13 cellular contexts compared by ENCODE assay signal in genomic region chr4:54660145-54660535, GRCh38. TPM values are rescaled to one million over a fixed set of nuclear protein-coding genes. Genes with fewer than 3 reads are reported as not detected.
A peak's percentile ranks its signal among the peaks of the same experiment; 100 is the strongest.
DNase-seq lines count a peak whose midpoint lies in the region; ATAC-seq, FAIRE-seq and TF ChIP-seq lines count a peak whose summit lies in the region.
"Had no signal": no experiment of that assay in that cellular context is flagged by ENCODE, and none has a peak within 500 bp of the region (broad histone marks: within the 10 kb centered on the region; RNA-seq: fewer than 3 reads in every experiment).

No MANE protein-coding gene starts in this region.

- TF ChIP-seq CTCF in left ventricle myocardium inferior (IDR thresholded peaks at IDR 0.05; ENCODE audit: borderline replicate concordance) (no peak), astrocyte (IDR thresholded peaks at IDR 0.05; ENCODE audit: insufficient read depth, low read depth, low read length) (no peak), type B pancreatic cell (conservative IDR thresholded peaks at IDR 0.05) (no peak)

- H3K4me3 ChIP-seq in left ventricle myocardium inferior (peak overlapping the region; percentile 71), astrocyte (ENCODE audit: insufficient read depth, low read depth, low read length) (no peak overlapping the region), iPS-20b (ENCODE audit: low read length) (peak overlapping the region; percentile 87)

- no peak overlapping the region for H3K27ac Mint-ChIP-seq in astrocyte (ENCODE audit: unreplicated experiment)
- no peak overlapping the region for H3K27ac Mint-ChIP-seq in type B pancreatic cell
- H3K27ac Mint-ChIP-seq: stimulated activated effector memory CD8-positive, alpha-beta T cell treated with anti-CD3 and anti-CD28 coated beads, Interleukin-12 subunit alpha, Interleukin-12 subunit beta, amount 100 ng/mL, for 72 hours had no signal

- H3K4me1 Mint-ChIP-seq in astrocyte (ENCODE audit: low read depth, unreplicated experiment) (peaks cover 21% of the 10 kb centered on the region), type B pancreatic cell (ENCODE audit: unreplicated experiment) (peaks cover 20% of the 10 kb centered on the region)

- peak overlapping the region; percentile 94 for H3K4me2 ChIP-seq in astrocyte (ENCODE audit: low read length)

- H3K27ac ChIP-seq in left ventricle myocardium inferior (replicated peaks) (no peak overlapping the region), astrocyte (ENCODE audit: low read depth, low read length) (no peak overlapping the region), iPS-20b (ENCODE audit: low read length) (no peak overlapping the region)

- FAIRE-seq in astrocyte (lab: Jason Lieb, UNC) (no peak), RCC 7860 (lab: Jason Lieb, UNC) (no peak)
- FAIRE-seq: GM18507 had no signal

- no peaks in the 10 kb centered on the region for H3K36me3 ChIP-seq in left ventricle myocardium inferior
- H3K36me3 ChIP-seq in astrocyte (ENCODE audit: insufficient read depth, low read length) = no peaks in the 10 kb centered on the region
- H3K36me3 ChIP-seq in iPS-20b (ENCODE audit: insufficient read depth, low read depth, low read length) = no peaks in the 10 kb centered on the region

- no peak for ATAC-seq in left cardiac atrium
- ATAC-seq: stimulated activated effector memory CD8-positive, alpha-beta T cell treated with anti-CD3 and anti-CD28 coated beads, Interleukin-12 subunit alpha, Interleukin-12 subunit beta, amount 100 ng/mL, for 72 hours had no signal

- H3K9ac ChIP-seq in astrocyte (ENCODE audit: low read length) = no peak overlapping the region
- H3K9ac ChIP-seq in iPS-20b (ENCODE audit: low read depth, low read length) = no peak overlapping the region; the same call in 1 of the 2 replicates

- H3K9me3 ChIP-seq in left ventricle myocardium inferior (replicated peaks) = no peaks in the 10 kb centered on the region
- H3K9me3 ChIP-seq in astrocyte (ENCODE audit: insufficient read depth, low read depth, low read length) = no peaks in the 10 kb centered on the region
- no peaks in the 10 kb centered on the region for H3K9me3 ChIP-seq in iPS-20b (ENCODE audit: insufficient read depth, low read depth, low read length)

- peaks cover 10% of the 10 kb centered on the region for H3K79me2 ChIP-seq in astrocyte (ENCODE audit: insufficient read depth, low read length)

- peaks cover 49% of the 10 kb centered on the region for H3K27me3 ChIP-seq in left ventricle myocardium inferior (ENCODE audit: low read depth)
- H3K27me3 ChIP-seq in astrocyte (ENCODE audit: insufficient read depth, low read length) = peaks cover 14% of the 10 kb centered on the region
- H3K27me3 ChIP-seq in iPS-20b (ENCODE audit: insufficient read depth, low read length) = peaks cover 63% of the 10 kb centered on the region

- no peak overlapping the region for H2AFZ ChIP-seq in astrocyte (ENCODE audit: low read depth, low read length)

- H3K4me1 ChIP-seq in left ventricle myocardium inferior = peaks cover 40% of the 10 kb centered on the region
- H3K4me1 ChIP-seq in astrocyte (ENCODE audit: insufficient read depth, low read length) = peaks cover 29% of the 10 kb centered on the region
- peaks cover 20% of the 10 kb centered on the region; the same call in 1 of the 2 replicates for H3K4me1 ChIP-seq in iPS-20b (ENCODE audit: insufficient read depth, low read length)

- peaks cover 20% of the 10 kb centered on the region for H3K27me3 Mint-ChIP-seq in astrocyte (ENCODE audit: low read depth, unreplicated experiment)
- peaks cover 64% of the 10 kb centered on the region for H3K27me3 Mint-ChIP-seq in type B pancreatic cell

- H3K4me3 Mint-ChIP-seq in astrocyte (ENCODE audit: unreplicated experiment) (peak overlapping the region; percentile 88), type B pancreatic cell (peak overlapping the region; percentile 89)

- H3K36me3 Mint-ChIP-seq in astrocyte (ENCODE audit: low read depth, unreplicated experiment) (no peaks in the 10 kb centered on the region), type B pancreatic cell (no peaks in the 10 kb centered on the region)
- H3K36me3 Mint-ChIP-seq: stimulated activated effector memory CD8-positive, alpha-beta T cell treated with anti-CD3 and anti-CD28 coated beads, Interleukin-12 subunit alpha, Interleukin-12 subunit beta, amount 100 ng/mL, for 72 hours had no signal

- H3K9me3 Mint-ChIP-seq in astrocyte (ENCODE audit: unreplicated experiment) = no peaks in the 10 kb centered on the region
- H3K9me3 Mint-ChIP-seq in type B pancreatic cell = no peaks in the 10 kb centered on the region
- H3K9me3 Mint-ChIP-seq: stimulated activated effector memory CD8-positive, alpha-beta T cell treated with anti-CD3 and anti-CD28 coated beads, Interleukin-12 subunit alpha, Interleukin-12 subunit beta, amount 100 ng/mL, for 72 hours had no signal

- DNase-seq in left ventricle myocardium inferior (no peak), left cardiac atrium (no peak), astrocyte (ENCODE audit: low read depth) (no peak), type B pancreatic cell (ENCODE audit: extremely low spot score, unreplicated experiment) (no peak), RCC 7860 (ENCODE audit: low spot score) (no peak), C1 segment of cervical spinal cord (lab: John Stamatoyannopoulos, UW) (no peak)
- DNase-seq in stimulated activated naive CD4-positive, alpha-beta T cell treated with Interleukin-2 at 50 U/mL for 16 hours (lab: John Stamatoyannopoulos, UW) = no peak
- DNase-seq: activated CD4-positive, CD25-positive, alpha-beta regulatory T cell treated with anti-CD3 and anti-CD28 coated beads, Interleukin-2, amount 50 U/mL, for 72 hours; activated gamma-delta T cell; stimulated activated CD4-positive, alpha-beta T cell treated with anti-CD3 and anti-CD28 coated beads, Interleukin-2, amount 100 ng/mL, for 48 hours had no signal

- intact Hi-C loops in left ventricle myocardium inferior (cut with micrococcal nuclease) (no loop called here), left cardiac atrium (cut with DNase I) (no loop called here)

- no peaks in the 10 kb centered on the region for H4K20me1 ChIP-seq in astrocyte (ENCODE audit: insufficient read depth, low read length)

RNA-seq across cellular contexts. Expression of gene KIT, which starts 2.4 kb away (rescaled TPM):
- total RNA-seq in left ventricle myocardium inferior = 1.2 TPM
- 1 to 10 TPM; 2.3 to 3.4 TPM for total RNA-seq in left cardiac atrium
- 5.3 and 8.1 TPM in 2 replicates for total RNA-seq in astrocyte
- total RNA-seq in type B pancreatic cell (ENCODE audit: low replicate concordance) = 5.5 and 19.5 TPM in 2 replicates
